ENCODE assay signal across 11 cellular contexts in the genomic region with DNA sequence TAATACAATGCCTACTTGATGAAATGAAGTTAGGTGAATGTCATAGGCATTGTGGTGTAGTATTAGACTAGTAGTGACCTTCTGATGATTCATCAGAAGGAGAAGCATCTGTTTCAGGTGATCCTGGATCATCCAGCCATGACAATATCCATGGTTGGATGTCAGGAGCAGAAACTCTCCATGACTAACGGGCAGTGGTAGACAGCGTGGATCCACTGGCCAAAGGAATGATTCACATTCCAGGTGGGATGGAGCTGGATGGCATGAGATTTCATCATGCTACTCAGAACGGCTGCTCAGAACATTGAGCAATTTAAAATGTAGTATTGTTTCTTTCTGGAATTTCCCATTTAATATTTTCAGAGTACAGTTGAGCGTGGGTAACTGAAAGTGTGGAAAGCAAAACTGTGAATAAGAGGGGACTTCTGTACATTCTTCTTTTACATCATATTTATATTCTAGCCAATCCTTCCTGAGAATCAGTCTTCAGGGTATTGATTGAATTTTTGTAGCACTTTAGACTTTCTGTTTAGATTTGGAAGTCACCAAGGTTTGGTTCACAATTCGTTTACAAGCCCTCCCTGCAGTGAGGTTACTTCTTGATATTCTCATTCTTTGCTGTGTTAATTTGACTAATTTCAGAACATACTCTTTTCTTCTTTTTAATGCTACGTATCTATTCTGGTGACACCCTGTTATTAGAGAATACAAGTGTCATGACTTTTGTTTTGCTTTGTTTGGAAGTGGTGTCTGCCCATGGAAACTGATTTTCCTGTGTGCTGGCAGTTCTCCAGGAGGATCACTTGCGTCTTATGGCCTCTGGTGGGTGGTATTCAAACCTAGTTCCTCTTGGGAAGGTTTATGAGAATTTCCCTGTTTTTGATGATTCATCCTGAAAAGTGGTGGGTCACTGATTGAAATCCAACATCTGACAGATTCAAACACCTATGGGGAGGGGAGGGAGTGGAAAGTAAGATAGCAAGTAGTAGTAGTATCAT. TPM values are rescaled to one million over a fixed set of nuclear protein-coding genes. Genes with fewer than 3 reads are reported as not detected.
DNase-seq lines count a peak whose midpoint lies in the region; ATAC-seq and TF ChIP-seq lines count a peak whose summit lies in the region.
"Had no signal": no experiment of that assay in that cellular context is flagged by ENCODE, and none has a peak within 500 bp of the region (broad histone marks: within the 10 kb centered on the region; RNA-seq: fewer than 3 reads in every experiment).

No MANE protein-coding gene starts in this region.

- peaks cover 12% of the 10 kb centered on the region for H3K4me1 Mint-ChIP-seq in activated CD4-positive, alpha-beta T cell treated with anti-CD3 and anti-CD28 coated beads, Interleukin-2, amount 10 ng/mL, durations not matched to agents 24 days and 14 days

- no peaks in the 10 kb centered on the region for H3K9me3 Mint-ChIP-seq in activated CD4-positive, alpha-beta T cell treated with anti-CD3 and anti-CD28 coated beads, Interleukin-2, amount 10 ng/mL, durations not matched to agents 24 days and 14 days

- TF ChIP-seq CTCF in choroid plexus epithelial cell (conservative IDR thresholded peaks at IDR 0.05; ENCODE audit: low read depth, low read length): peak; percentile 27
- no peak for TF ChIP-seq CTCF in gastrocnemius medialis (IDR thresholded peaks at IDR 0.05 in 4 of 5, conservative IDR thresholded peaks at IDR 0.05 in 1 of 5)

- intact Hi-C loops in activated CD4-positive, alpha-beta T cell treated with anti-CD3 and anti-CD28 coated beads, Interleukin-2, amount 10 ng/mL, durations not matched to agents 24 days and 14 days (cut with micrococcal nuclease): loop anchor here (1.0 kb wide), 1 partner anchor 13 kb away; no protein-coding TSS in a partner anchor
- intact Hi-C loops in gastrocnemius medialis (cut with DNase I; ENCODE audit: low total_unique reads): no loop called here

- H3K4me1 ChIP-seq in gastrocnemius medialis: no peaks in the 10 kb centered on the region

- H3K27ac Mint-ChIP-seq in activated CD4-positive, alpha-beta T cell treated with anti-CD3 and anti-CD28 coated beads, Interleukin-2, amount 10 ng/mL, durations not matched to agents 24 days and 14 days: peak overlapping the region; percentile 76

- H3K27me3 ChIP-seq in gastrocnemius medialis: no peaks in the 10 kb centered on the region
- H3K27me3 ChIP-seq: BLaER1 treated with 17β-estradiol and CSF1 and Interleukin-3, amounts not matched to agents 10 nM and 100 nM had no signal

- in situ Hi-C loops in gastrocnemius medialis (cut with MboI; ENCODE audit: low sequenced_read_pairs in 4 of 4): no loop called here

- H3K27me3 Mint-ChIP-seq in activated CD4-positive, alpha-beta T cell treated with anti-CD3 and anti-CD28 coated beads, Interleukin-2, amount 10 ng/mL, durations not matched to agents 24 days and 14 days: peaks cover 3% of the 10 kb centered on the region
- H3K27me3 Mint-ChIP-seq: brain had no signal

- TF ChIP-seq POLR2A in gastrocnemius medialis (IDR thresholded peaks at IDR 0.05): no peak

- H3K27ac ChIP-seq in gastrocnemius medialis: no peak overlapping the region

- ATAC-seq in gastrocnemius medialis: peak; percentile 47 to 55
- ATAC-seq in GM18861 (IDR thresholded peaks at IDR 0.05; ENCODE audit: unreplicated experiment): no peak
- ATAC-seq in HG02763 (IDR thresholded peaks at IDR 0.05; ENCODE audit: unreplicated experiment): no peak

- H3K36me3 Mint-ChIP-seq in activated CD4-positive, alpha-beta T cell treated with anti-CD3 and anti-CD28 coated beads, Interleukin-2, amount 10 ng/mL, durations not matched to agents 24 days and 14 days (ENCODE audit: low read depth): no peaks in the 10 kb centered on the region
- H3K36me3 Mint-ChIP-seq: brain had no signal

- no peak overlapping the region for H3K4me3 Mint-ChIP-seq in activated CD4-positive, alpha-beta T cell treated with anti-CD3 and anti-CD28 coated beads, Interleukin-2, amount 10 ng/mL, durations not matched to agents 24 days and 14 days

- H3K4me3 ChIP-seq in choroid plexus epithelial cell (ENCODE audit: low read depth, low read length) (no peak overlapping the region), gastrocnemius medialis (no peak overlapping the region)
- H3K4me3 ChIP-seq: BLaER1 treated with 17β-estradiol and CSF1 and Interleukin-3, amounts not matched to agents 10 nM and 100 nM had no signal

- no peaks in the 10 kb centered on the region for H3K9me3 ChIP-seq in gastrocnemius medialis

- no peak for DNase-seq in activated CD4-positive, alpha-beta T cell treated with anti-CD3 and anti-CD28 coated beads, Interleukin-2, amount 10 ng/mL, durations not matched to agents 24 days and 14 days
- DNase-seq in activated CD4-positive, alpha-beta T cell treated with anti-CD3 and anti-CD28 coated beads, Interleukin-2, amount 50 U/mL, for 1 hour: no peak
- DNase-seq in LHCN-M2 (ENCODE audit: low read depth) (peak; percentile 54), choroid plexus epithelial cell (ENCODE audit: low read depth) (peak; percentile 63), gastrocnemius medialis (no peak), AML-193 (lab: John Stamatoyannopoulos, UW) (no peak)
- DNase-seq: KG1 had no signal

- no peaks in the 10 kb centered on the region for H3K36me3 ChIP-seq in gastrocnemius medialis
- H3K36me3 ChIP-seq: BLaER1 treated with 17β-estradiol and CSF1 and Interleukin-3, amounts not matched to agents 10 nM and 100 nM had no signal

RNA-seq across cellular contexts. Expression of a gene that starts 12.2 kb away (rescaled TPM):
- total RNA-seq in activated CD4-positive, alpha-beta T cell treated with anti-CD3 and anti-CD28 coated beads, Interleukin-2, amount 10 ng/mL, durations not matched to agents 24 days and 14 days: 91.9 and 92.1 TPM in 2 replicates
- total RNA-seq in LHCN-M2 (2014; rRNA removed) (52.6 and 64.8 TPM in 2 replicates), gastrocnemius medialis (100 to 1,000 TPM in 1 of 4 donors, 10 to 100 TPM in 3; 77.4 to 124 (median 85.5) TPM)
- polyA plus RNA-seq in LHCN-M2 (2012): 30.6 TPM

Comparison
In these comparisons a context has a peak if more than half of its experiments do, and no peak if none do; other contexts are left out.
1. DNase-seq: peak in LHCN-M2 (single experiment) and choroid plexus epithelial cell (single experiment); none in activated CD4-positive, alpha-beta T cell treated with anti-CD3 and anti-CD28 coated beads, Interleukin-2, amount 10 ng/mL, durations not matched to agents 24 days and 14 days (single experiment), activated CD4-positive, alpha-beta T cell treated with anti-CD3 and anti-CD28 coated beads, Interleukin-2, amount 50 U/mL, for 1 hour (single experiment), gastrocnemius medialis (0 of 2) and AML-193 (0 of 2).
2. ATAC-seq: peak in gastrocnemius medialis (2 of 2); none in GM18861 (single experiment) and HG02763 (single experiment).